ENCODE assay signal across 10 cellular contexts in the genomic region with DNA sequence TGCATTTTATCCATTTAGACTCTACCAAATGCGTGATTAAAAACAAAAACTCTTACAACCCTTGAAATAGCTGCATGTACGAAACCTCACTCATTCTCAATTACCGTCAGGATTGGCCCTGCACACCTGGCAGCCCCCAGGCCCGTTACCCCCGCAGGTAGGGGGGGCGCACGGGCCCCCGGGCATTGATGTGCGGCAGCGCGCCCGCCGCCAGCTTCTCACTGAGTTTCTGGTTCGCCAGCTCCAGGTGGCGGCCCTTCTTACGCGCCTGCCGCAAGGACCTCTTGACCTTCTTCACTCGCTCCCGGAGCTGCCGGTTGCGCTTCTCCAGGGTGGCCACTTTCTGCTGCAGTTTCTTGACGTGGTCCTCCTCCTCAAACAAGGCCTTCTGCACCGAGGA.
"Had no signal": no experiment of that assay in that cellular context is flagged by ENCODE, and none has a peak within 500 bp of the region (broad histone marks: within the 10 kb centered on the region; RNA-seq: fewer than 3 reads in every experiment).

No MANE protein-coding gene starts in this region.

- H3K9me3 ChIP-seq: HAP-1 had no signal

- H3K4me3 Mint-ChIP-seq: HFFc6, IgD-negative memory B cell had no signal

- H3K4me3 ChIP-seq: GM23248, HAP-1 had no signal

- ATAC-seq: HCT116, HepG2 had no signal

- H3K9me3 Mint-ChIP-seq: HFFc6 had no signal

- DNase-seq: GM23248, HFFc6, Karpas-422, KBM-7 had no signal

- H3K36me3 Mint-ChIP-seq: IgD-negative memory B cell had no signal

- H3K4me1 ChIP-seq: HAP-1 had no signal

- H3K4me2 ChIP-seq: KMS-11 had no signal

- H2AFZ ChIP-seq: GM23248 had no signal

- H3K27ac Mint-ChIP-seq: HFFc6, IgD-negative memory B cell had no signal

- H3K36me3 ChIP-seq: HAP-1 had no signal

- H3K27ac ChIP-seq: GM23248, HL-60, KMS-11 had no signal
